Comparison of ENCODE assay signal across 9 cellular contexts in the genomic region with DNA sequence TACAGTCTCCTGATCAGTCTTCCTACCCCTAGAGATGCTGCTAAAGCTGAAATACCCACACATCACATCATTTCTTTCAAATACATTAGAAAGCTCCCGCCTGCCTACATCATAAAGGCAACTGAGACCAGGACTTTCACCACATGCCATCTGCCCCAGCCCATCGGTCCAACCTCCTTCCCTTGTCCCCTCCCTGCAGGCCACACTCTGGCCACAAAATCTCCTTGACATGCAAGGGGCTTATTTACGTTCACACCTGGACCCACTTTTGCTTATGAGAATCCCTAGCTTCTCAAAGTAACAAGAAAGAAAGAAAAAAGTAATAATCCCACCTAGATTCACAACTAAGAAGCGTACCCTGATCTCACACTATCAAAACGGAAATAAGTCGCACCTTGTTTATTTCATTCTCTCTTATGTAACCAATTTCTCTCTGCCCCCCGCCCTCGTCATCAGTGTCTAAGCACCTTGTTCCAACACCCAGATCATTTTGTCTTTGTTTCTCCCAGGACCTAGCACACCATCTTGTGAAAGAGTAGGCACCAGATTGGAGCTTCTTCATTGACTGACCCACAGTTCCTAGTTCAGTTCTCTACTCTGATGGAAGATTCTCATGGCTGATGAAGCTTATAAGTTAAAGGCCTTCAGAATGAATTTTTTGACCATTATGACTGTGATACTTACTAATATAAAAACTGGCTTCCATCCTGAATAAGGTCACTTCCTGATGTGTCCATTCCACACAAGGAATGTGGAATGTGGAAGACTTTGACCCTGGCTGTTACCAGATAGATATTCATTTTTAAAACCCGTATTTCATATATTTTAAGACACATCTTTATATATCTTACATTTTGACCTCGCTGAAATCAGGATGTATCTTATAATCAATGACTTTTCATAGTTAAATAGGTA. TPM values are rescaled to one million over a fixed set of nuclear protein-coding genes. Genes with fewer than 3 reads are reported as not detected.
DNase-seq lines count a peak whose midpoint lies in the region; ATAC-seq and TF ChIP-seq lines count a peak whose summit lies in the region.
"Had no signal": no experiment of that assay in that cellular context is flagged by ENCODE, and none has a peak within 500 bp of the region (broad histone marks: within the 10 kb centered on the region; RNA-seq: fewer than 3 reads in every experiment).

No MANE protein-coding gene starts in this region.

- TF ChIP-seq CTCF in Caco-2 (IDR thresholded peaks at IDR 0.05; ENCODE audit: insufficient read depth in 1 of 2, low read depth in 1 of 2, low read length in 1 of 2, severe bottlenecking in 1 of 2, unreplicated experiment in 1 of 2) (no peak), esophagus squamous epithelium (IDR thresholded peaks at IDR 0.05) (no peak), psoas muscle (IDR thresholded peaks at IDR 0.05) (no peak)

- peak overlapping the region; percentile 14 for H3K4me3 Mint-ChIP-seq in Caco-2 (ENCODE audit: unreplicated experiment)
- no peak overlapping the region for H3K4me3 Mint-ChIP-seq in T-helper 1 cell treated with Interleukin-12 subunit alpha and Interleukin-12 subunit beta and Interleukin-4 antibody, amounts not matched to agents 30 μg/mL and 1 μg/mL, for 36 hours

- POLR2A ChIA-PET in Caco-2 (lab: Charles Lee): interaction anchor here (1.0 kb wide), 1 partner anchor 9 kb away, joined by 3 read pairs; no protein-coding TSS in a partner anchor

- peaks cover 20% of the 10 kb centered on the region for H3K4me1 Mint-ChIP-seq in Caco-2 (ENCODE audit: low read depth, unreplicated experiment)
- peaks cover 27% of the 10 kb centered on the region for H3K4me1 Mint-ChIP-seq in T-helper 1 cell treated with Interleukin-12 subunit alpha and Interleukin-12 subunit beta and Interleukin-4 antibody, amounts not matched to agents 30 μg/mL and 1 μg/mL, for 36 hours (ENCODE audit: low read depth)

- H3K27ac ChIP-seq in esophagus squamous epithelium (peak overlapping the region; percentile 39 to 78 (median 74)), psoas muscle (peak overlapping the region; percentile 62)

- TF ChIP-seq POLR2A in esophagus squamous epithelium (IDR thresholded peaks at IDR 0.05): no peak

- no TSS peak for BruUV-seq in Caco-2 (replicated peaks; lab: Mats Ljungman, UMichigan)

- CTCF ChIA-PET in Caco-2 (lab: Charles Lee): interaction anchor here (1.2 kb wide), 1 partner anchor 179 kb away, joined by 3 read pairs; no protein-coding TSS in a partner anchor

- H3K27me3 ChIP-seq in Caco-2 (replicated peaks; ENCODE audit: control insufficient read depth, insufficient read depth, low read length) (no peaks in the 10 kb centered on the region), esophagus squamous epithelium (no peaks in the 10 kb centered on the region), psoas muscle (ENCODE audit: insufficient read depth in 3 of 3, low read length in 2 of 3) (no peaks in the 10 kb centered on the region)

- H3K4me3 ChIP-seq in Caco-2 (ENCODE audit: low read depth, low read length): no peak overlapping the region
- H3K4me3 ChIP-seq in esophagus squamous epithelium: no peak overlapping the region
- no peak overlapping the region for H3K4me3 ChIP-seq in psoas muscle

- H3K27me3 Mint-ChIP-seq in Caco-2 (ENCODE audit: insufficient read depth, unreplicated experiment): no peaks in the 10 kb centered on the region
- H3K27me3 Mint-ChIP-seq in T-helper 1 cell treated with Interleukin-12 subunit alpha and Interleukin-12 subunit beta and Interleukin-4 antibody, amounts not matched to agents 30 μg/mL and 1 μg/mL, for 36 hours (ENCODE audit: low read depth): no peaks in the 10 kb centered on the region

- peaks cover 28% of the 10 kb centered on the region for H3K4me1 ChIP-seq in Caco-2
- H3K4me1 ChIP-seq in esophagus squamous epithelium: peaks cover 15 to 65% (median 19%) of the 10 kb centered on the region in 3 donors
- peaks cover 55% of the 10 kb centered on the region for H3K4me1 ChIP-seq in psoas muscle

- ATAC-seq in psoas muscle (no peak), HG03342 (IDR thresholded peaks at IDR 0.05; ENCODE audit: unreplicated experiment) (no peak)

- H3K9me3 Mint-ChIP-seq in Caco-2 (ENCODE audit: unreplicated experiment): no peaks in the 10 kb centered on the region
- H3K9me3 Mint-ChIP-seq in T-helper 1 cell treated with Interleukin-12 subunit alpha and Interleukin-12 subunit beta and Interleukin-4 antibody, amounts not matched to agents 30 μg/mL and 1 μg/mL, for 36 hours: no peaks in the 10 kb centered on the region

- H3K36me3 ChIP-seq in Caco-2 (ENCODE audit: control insufficient read depth, insufficient read depth, low read length) (no peaks in the 10 kb centered on the region), esophagus squamous epithelium (peaks cover 0 to 37% (median 7%) of the 10 kb centered on the region in 3 donors), psoas muscle (ENCODE audit: insufficient read depth in 1 of 2, low read depth in 1 of 2) (peaks cover 0 to 36% of the 10 kb centered on the region in 2 donors)

- 85 to 87% methylated on average over 10 of the region's 10 CpGs for WGBS in esophagus squamous epithelium, 2 donors
- WGBS in psoas muscle, 3 donors: 80 to 89% (median 85%) methylated on average over 10 of the region's 10 CpGs

- no peak for DNase-seq in Caco-2
- no peak for DNase-seq in esophagus squamous epithelium (lab: John Stamatoyannopoulos, UW)
- DNase-seq in psoas muscle: no peak
- DNase-seq in NCI-H748 (lab: John Stamatoyannopoulos, UW; ENCODE audit: unreplicated experiment): no peak
- DNase-seq in hepatic stellate cell (ENCODE audit: low spot score): no peak
- no peak for DNase-seq in NCI-H1092 (lab: John Stamatoyannopoulos, UW)
- DNase-seq: DMS79 treated with DMSO at 0.1 percent for 48 hours had no signal

- intact Hi-C loops in Caco-2 (cut with micrococcal nuclease; ENCODE audit: unreplicated experiment) (loop anchor here (2.0 kb wide), 2 partner anchors 19 to 37 kb away; a partner anchor contains a TSS), esophagus squamous epithelium (cut with DNase I) (no loop called here), psoas muscle (cut with DNase I) (no loop called here)

- H3K27ac Mint-ChIP-seq in Caco-2 (ENCODE audit: unreplicated experiment): peak overlapping the region; percentile 80
- peak overlapping the region; percentile 6 for H3K27ac Mint-ChIP-seq in T-helper 1 cell treated with Interleukin-12 subunit alpha and Interleukin-12 subunit beta and Interleukin-4 antibody, amounts not matched to agents 30 μg/mL and 1 μg/mL, for 36 hours

- peaks cover 35% of the 10 kb centered on the region for H3K36me3 Mint-ChIP-seq in Caco-2 (ENCODE audit: insufficient read depth, unreplicated experiment)
- H3K36me3 Mint-ChIP-seq in T-helper 1 cell treated with Interleukin-12 subunit alpha and Interleukin-12 subunit beta and Interleukin-4 antibody, amounts not matched to agents 30 μg/mL and 1 μg/mL, for 36 hours (ENCODE audit: low read depth): peaks cover 21% of the 10 kb centered on the region

- no peaks in the 10 kb centered on the region for H3K9me3 ChIP-seq in Caco-2
- no peaks in the 10 kb centered on the region for H3K9me3 ChIP-seq in esophagus squamous epithelium
- no peaks in the 10 kb centered on the region for H3K9me3 ChIP-seq in psoas muscle

RNA-seq across cellular contexts. Expression of a gene that starts 7.7 kb away (rescaled TPM):
- 36.7 and 37.6 TPM in 2 replicates for total RNA-seq in Caco-2 (2022)
- total RNA-seq in esophagus squamous epithelium: 10 to 100 TPM; 67.5 to 79.5 (median 74.1) TPM
- total RNA-seq in psoas muscle: 10 to 100 TPM; 74.4 to 96.4 (median 83.4) TPM
- 100 to 1,000 TPM in 2 of 3 donors, 10 to 100 TPM in 1; 63.8 to 113 (median 110) TPM for polyA plus RNA-seq in psoas muscle

RNA-seq across cellular contexts. Expression of a gene that starts 36.8 kb away (rescaled TPM):
- 38.5 and 42.7 TPM in 2 replicates for total RNA-seq in Caco-2 (2022)
- 10 to 100 TPM; 11.5 to 32.2 (median 19.1) TPM for total RNA-seq in esophagus squamous epithelium
- 1 to 10 TPM; 2.2 to 4.6 (median 3.2) TPM for total RNA-seq in psoas muscle
- 1 to 10 TPM; 3.4 to 8.5 (median 5.1) TPM for polyA plus RNA-seq in psoas muscle

RNA-seq across cellular contexts. Expression of a gene that starts 50.5 kb away (rescaled TPM):
- total RNA-seq in Caco-2 (2022): 32.6 and 33.9 TPM in 2 replicates
- total RNA-seq in esophagus squamous epithelium: 10 to 100 TPM; 11.9 to 47.1 (median 25.8) TPM
- total RNA-seq in psoas muscle: 10 to 100 TPM in 2 of 4 donors, 1 to 10 TPM in 2; 7.3 to 13.9 (median 10.8) TPM
- 10 to 100 TPM in 2 of 3 donors, 1 to 10 TPM in 1; 4.8 to 12.8 (median 10.7) TPM for polyA plus RNA-seq in psoas muscle
